ENCODE assay signal across 15 cellular contexts in the genomic region with DNA sequence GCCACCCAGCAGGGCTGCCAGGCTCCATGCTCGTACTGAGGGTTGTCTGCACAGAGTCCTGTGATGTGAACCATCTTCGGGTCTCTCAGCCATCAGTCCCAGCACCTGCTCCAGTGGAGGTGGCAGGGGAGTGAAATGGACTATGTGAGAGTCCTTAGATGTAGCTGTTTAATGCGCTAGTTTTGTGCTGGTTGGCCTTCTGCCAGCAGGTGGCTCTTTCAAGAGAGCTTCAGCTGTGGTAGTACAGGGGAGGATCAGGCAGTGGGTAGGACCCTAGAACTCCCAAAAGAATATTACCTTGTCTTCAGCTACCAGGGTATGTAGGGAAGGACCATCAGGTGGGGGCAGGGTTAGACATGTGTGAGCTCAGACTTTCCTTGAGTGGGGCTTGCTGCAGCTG.
"Had no signal": no experiment of that assay in that cellular context is flagged by ENCODE, and none has a peak within 500 bp of the region (broad histone marks: within the 10 kb centered on the region; RNA-seq: fewer than 3 reads in every experiment).

No MANE protein-coding gene starts in this region.

- H3K4me1 Mint-ChIP-seq: memory B cell; natural killer cell; stimulated activated naive CD8-positive, alpha-beta T cell treated with anti-CD3 and anti-CD28 coated beads, Interleukin-15, amount 100 ng/mL, for 72 hours had no signal

- ATAC-seq: activated CD8-positive, alpha-beta T cell treated with anti-CD3 and anti-CD28 coated beads, Interleukin-2, amount 10 ng/mL, durations not matched to agents 7 days and 5 days; activated naive CD4-positive, alpha-beta T cell treated with anti-CD3 and anti-CD28 coated beads, Interleukin-2, amount 50 U/mL, for 72 hours; gastrocnemius medialis; natural killer cell; stimulated activated naive CD8-positive, alpha-beta T cell treated with anti-CD3 and anti-CD28 coated beads, Interleukin-15, amount 100 ng/mL, for 72 hours had no signal

- H3K27ac Mint-ChIP-seq: activated CD8-positive, alpha-beta T cell treated with anti-CD3 and anti-CD28 coated beads, Interleukin-2, amount 10 ng/mL, durations not matched to agents 7 days and 5 days; activated naive CD4-positive, alpha-beta T cell treated with anti-CD3 and anti-CD28 coated beads, Interleukin-2, amount 50 U/mL, for 72 hours; memory B cell; natural killer cell; stimulated activated naive CD8-positive, alpha-beta T cell treated with anti-CD3 and anti-CD28 coated beads, Interleukin-15, amount 100 ng/mL, for 72 hours had no signal

- H3K9me3 Mint-ChIP-seq: activated naive CD4-positive, alpha-beta T cell treated with anti-CD3 and anti-CD28 coated beads, Interleukin-2, amount 50 U/mL, for 72 hours; stimulated activated naive CD8-positive, alpha-beta T cell treated with anti-CD3 and anti-CD28 coated beads, Interleukin-15, amount 100 ng/mL, for 72 hours had no signal

- DNase-seq: activated CD4-positive, alpha-beta T cell treated with anti-CD3 and anti-CD28 coated beads for 48 hours; activated CD8-positive, alpha-beta memory T cell treated with anti-CD3 and anti-CD28 coated beads, Interleukin-2, amount 50 U/mL, for 4 hours; activated CD8-positive, alpha-beta T cell treated with anti-CD3 and anti-CD28 coated beads, Interleukin-2, amount 10 ng/mL, durations not matched to agents 7 days and 5 days; activated effector memory CD4-positive, alpha-beta T cell treated with anti-CD3 and anti-CD28 coated beads, Interleukin-2, amount 50 U/mL, for 16 hours; activated T-cell treated with anti-CD3 and anti-CD28 coated beads, Interleukin-2, amount 50 U/mL, for 48 hours; erythroblast; gastrocnemius medialis; kidney; left ventricle myocardium inferior; natural killer cell; stimulated activated CD4-positive, alpha-beta T cell treated with anti-CD3 and anti-CD28 coated beads, Interleukin-1b, Interleukin-23, amount 100 ng/mL, for 48 hours; stimulated activated naive CD8-positive, alpha-beta T cell treated with anti-CD3 and anti-CD28 coated beads, Interleukin-15, amount 100 ng/mL, for 72 hours; upper lobe of left lung had no signal

- H3K27me3 Mint-ChIP-seq: memory B cell; stimulated activated naive CD8-positive, alpha-beta T cell treated with anti-CD3 and anti-CD28 coated beads, Interleukin-15, amount 100 ng/mL, for 72 hours had no signal

- H3K4me3 Mint-ChIP-seq: activated CD8-positive, alpha-beta T cell treated with anti-CD3 and anti-CD28 coated beads, Interleukin-2, amount 10 ng/mL, durations not matched to agents 7 days and 5 days; memory B cell; natural killer cell; stimulated activated naive CD8-positive, alpha-beta T cell treated with anti-CD3 and anti-CD28 coated beads, Interleukin-15, amount 100 ng/mL, for 72 hours had no signal

- H3K36me3 Mint-ChIP-seq: activated naive CD4-positive, alpha-beta T cell treated with anti-CD3 and anti-CD28 coated beads, Interleukin-2, amount 50 U/mL, for 72 hours; memory B cell; natural killer cell had no signal
